Comparison of ENCODE assay signal across 8 cellular contexts in genomic region chr7:123749537-123749857, GRCh38. TPM values are rescaled to one million over a fixed set of nuclear protein-coding genes. Genes with fewer than 3 reads are reported as not detected.
DNase-seq lines count a peak whose midpoint lies in the region; ATAC-seq and TF ChIP-seq lines count a peak whose summit lies in the region.

No MANE protein-coding gene starts in this region.

- TF ChIP-seq POLR2A in uterus (IDR thresholded peaks at IDR 0.05), result no peak

- intact Hi-C loops in uterus (cut with DNase I; ENCODE audit: low total_unique reads), result no loop called here

- peak overlapping the region; percentile 83 to 99 for H3K9ac ChIP-seq in mucosa of rectum (ENCODE audit: low read depth in 1 of 2, low read length in 2 of 2)

- no peaks in the 10 kb centered on the region for H3K36me3 ChIP-seq in effector memory CD4-positive, alpha-beta T cell (ENCODE audit: control insufficient read depth, insufficient read depth, low read length)
- no peaks in the 10 kb centered on the region for H3K36me3 ChIP-seq in mucosa of rectum (ENCODE audit: control insufficient read depth in 2 of 2, insufficient read depth in 2 of 2, low read length in 2 of 2)
- no peaks in the 10 kb centered on the region for H3K36me3 ChIP-seq in uterus

- DNase-seq in Daoy (ENCODE audit: low read depth) (peak; percentile 83), SW480 (ENCODE audit: low spot score) (peak; percentile 81), uterus (no peak)
- DNase-seq in effector memory CD4-positive, alpha-beta T cell, result peak in 1 of 3 donors; percentile 12
- no peak for DNase-seq in activated CD4-positive, CD25-positive, alpha-beta regulatory T cell treated with anti-CD3 and anti-CD28 coated beads, Interleukin-2, amount 50 U/mL, for 72 hours

- TF ChIP-seq CTCF in uterus (IDR thresholded peaks at IDR 0.05), result peak in 1 of 4 experiments; percentile 11

- H3K27me3 ChIP-seq in effector memory CD4-positive, alpha-beta T cell (replicated peaks; ENCODE audit: control insufficient read depth, insufficient read depth, low read length, poor library complexity, severe bottlenecking), result no peaks in the 10 kb centered on the region
- H3K27me3 ChIP-seq in mucosa of rectum (ENCODE audit: control insufficient read depth in 2 of 2, insufficient read depth in 2 of 2, low read length in 2 of 2) (no peaks in the 10 kb centered on the region), uterus (no peaks in the 10 kb centered on the region)

- H3K9me3 ChIP-seq in effector memory CD4-positive, alpha-beta T cell (ENCODE audit: control insufficient read depth, low read length), result no peaks in the 10 kb centered on the region
- no peaks in the 10 kb centered on the region for H3K9me3 ChIP-seq in mucosa of rectum (ENCODE audit: control insufficient read depth in 2 of 2, low read length in 2 of 2)
- H3K9me3 ChIP-seq in uterus, result no peaks in the 10 kb centered on the region

- H3K27ac ChIP-seq in effector memory CD4-positive, alpha-beta T cell (ENCODE audit: insufficient read depth, low read length, poor library complexity, severe bottlenecking), result peak overlapping the region; percentile 84
- H3K27ac ChIP-seq in mucosa of rectum (ENCODE audit: low read depth in 2 of 2, low read length in 2 of 2) (peak overlapping the region; percentile 99 to 100), uterus (peak overlapping the region; percentile 97 to 98)

- ATAC-seq in GM19467 (IDR thresholded peaks at IDR 0.05; ENCODE audit: unreplicated experiment) (peak; percentile 14), HG03469 (IDR thresholded peaks at IDR 0.05; ENCODE audit: unreplicated experiment) (peak; percentile 12)

- peak overlapping the region; percentile 92 for H3K4me3 ChIP-seq in effector memory CD4-positive, alpha-beta T cell (ENCODE audit: insufficient read depth, low read depth, low read length, poor library complexity, severe bottlenecking)
- H3K4me3 ChIP-seq in mucosa of rectum (ENCODE audit: low read length in 2 of 2), result peak overlapping the region; percentile 92 to 98
- H3K4me3 ChIP-seq in uterus, result peak overlapping the region; percentile 76 to 90

- H3K4me1 ChIP-seq in effector memory CD4-positive, alpha-beta T cell (ENCODE audit: control insufficient read depth, insufficient read depth, low read length, poor library complexity, severe bottlenecking), result peaks cover 13% of the 10 kb centered on the region
- H3K4me1 ChIP-seq in mucosa of rectum (ENCODE audit: control insufficient read depth in 2 of 2, insufficient read depth in 2 of 2, low read length in 2 of 2) (peaks cover 22 to 25% of the 10 kb centered on the region in 2 donors), uterus (peaks cover 0 to 8% of the 10 kb centered on the region in 2 donors)

RNA-seq across cellular contexts. Expression of gene WASL, which starts 0.7 kb away (rescaled TPM):
- 11.0 and 12.7 TPM in 2 replicates for total RNA-seq in Daoy (2014; rRNA removed; shearing (Covaris generic))
- total RNA-seq in uterus, result 10 to 100 TPM; 16.9 to 56.9 (median 49.5) TPM

Comparison
In these comparisons a context has a peak if more than half of its experiments do, and no peak if none do; other contexts are left out.
1. DNase-seq: peak in Daoy (single experiment) and SW480 (single experiment); none in uterus (0 of 2) and activated CD4-positive, CD25-positive, alpha-beta regulatory T cell treated with anti-CD3 and anti-CD28 coated beads, Interleukin-2, amount 50 U/mL, for 72 hours (single experiment).
2. Peak in every context shown above with its lines, with median percentiles within 50 percentile points of each other: H3K27ac ChIP-seq and H3K4me3 ChIP-seq.